In the genomic region with DNA sequence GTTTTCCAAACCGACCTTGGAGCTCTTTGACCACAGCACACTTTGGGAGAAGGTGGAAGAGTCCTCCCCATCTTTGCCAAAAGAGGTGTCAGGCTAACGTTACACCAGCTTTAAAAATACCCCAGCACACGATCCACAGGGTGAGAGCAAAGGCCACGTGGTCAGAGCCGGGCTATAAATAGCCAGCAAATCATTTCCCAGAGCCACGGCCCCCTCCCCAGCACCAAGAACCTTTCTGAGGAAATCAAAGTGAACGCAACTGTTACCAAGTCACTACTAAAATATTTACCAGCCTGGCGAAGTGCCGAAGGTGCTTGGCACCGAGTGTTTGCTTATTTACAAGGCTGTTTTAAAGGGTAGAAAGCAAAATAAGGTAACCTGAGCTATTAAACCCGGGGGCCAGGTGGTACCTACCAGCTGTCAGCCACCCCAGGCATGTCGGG, we compare ENCODE assay signal across 11 cellular contexts.
A peak's percentile ranks its signal among the peaks of the same experiment; 100 is the strongest.
DNase-seq lines count a peak whose midpoint lies in the region; ATAC-seq, FAIRE-seq and TF ChIP-seq lines count a peak whose summit lies in the region.
"Had no signal": no experiment of that assay in that cellular context is flagged by ENCODE, and none has a peak within 500 bp of the region (broad histone marks: within the 10 kb centered on the region; RNA-seq: fewer than 3 reads in every experiment).

No MANE protein-coding gene starts in this region.

- no peak overlapping the region for H3K27ac ChIP-seq in small intestine (ENCODE audit: low read depth in 1 of 2, low read length in 1 of 2)
- H3K27ac ChIP-seq: adrenal gland had no signal

- H3K4me3 ChIP-seq in HFF-Myc (replicated peaks; ENCODE audit: low read depth, low read length): no peak overlapping the region
- no peak overlapping the region for H3K4me3 ChIP-seq in small intestine (ENCODE audit: low read depth in 1 of 2, low read length in 2 of 2)
- H3K4me3 ChIP-seq: adrenal gland, GM12878 had no signal

- FAIRE-seq in small intestine (lab: Jason Lieb, UNC): no peak
- FAIRE-seq: GM12878 had no signal

- no peak for TF ChIP-seq CTCF in HFF-Myc (IDR thresholded peaks at IDR 0.05; ENCODE audit: low read depth, low read length, missing control alignments)

- ATAC-seq in esophagus mucosa (no peak), GM21723 (IDR thresholded peaks at IDR 0.05; ENCODE audit: unreplicated experiment) (no peak)
- ATAC-seq: GM12878 had no signal

- H3K36me3 ChIP-seq in small intestine (ENCODE audit: control insufficient read depth in 2 of 2, insufficient read depth in 2 of 2, low read length in 2 of 2): peaks cover 0 to 2% of the 10 kb centered on the region in 2 donors
- H3K36me3 ChIP-seq: adrenal gland had no signal

- peaks cover 0 to 10% of the 10 kb centered on the region in 2 donors for H3K4me1 ChIP-seq in small intestine (ENCODE audit: control insufficient read depth in 2 of 2, insufficient read depth in 1 of 2, low read depth in 1 of 2, low read length in 1 of 2)
- H3K4me1 ChIP-seq: adrenal gland had no signal

- H3K27me3 ChIP-seq in small intestine (ENCODE audit: control insufficient read depth in 2 of 2, insufficient read depth in 2 of 2, low read length in 2 of 2): no peaks in the 10 kb centered on the region
- H3K27me3 ChIP-seq: adrenal gland had no signal

- WGBS in small intestine, 3 donors: 9 to 40% (median 19%) methylated on average over 12 of the region's 12 CpGs

- DNase-seq in HFF-Myc (ENCODE audit: extremely low read depth, low read depth): peak; percentile 27
- peak; percentile 6 for DNase-seq in NCI-H748 treated with DMSO at 0.1 percent for 48 hours (lab: John Stamatoyannopoulos, UW)
- DNase-seq in glomerular visceral epithelial cell (ENCODE audit: extremely low spot score): peak; percentile 35
- peak; percentile 36 for DNase-seq in small intestine
- DNase-seq in amygdala (lab: John Stamatoyannopoulos, UW): no peak
- DNase-seq in GM19240 (ENCODE audit: insufficient read length, low spot score): no peak
- DNase-seq: adrenal gland had no signal

- no peaks in the 10 kb centered on the region for H3K9me3 ChIP-seq in small intestine (ENCODE audit: control insufficient read depth, low read depth)
- H3K9me3 ChIP-seq: adrenal gland, SK-N-SH had no signal

Comparison
In these comparisons a context has a peak if more than half of its experiments do, and no peak if none do; other contexts are left out.
1. DNase-seq: peak in HFF-Myc (single experiment), NCI-H748 treated with DMSO at 0.1 percent for 48 hours (single experiment), glomerular visceral epithelial cell (single experiment) and small intestine (single experiment); none in amygdala (0 of 56) and GM19240 (single experiment).